ENCODE assay signal across 8 cellular contexts in the genomic region with DNA sequence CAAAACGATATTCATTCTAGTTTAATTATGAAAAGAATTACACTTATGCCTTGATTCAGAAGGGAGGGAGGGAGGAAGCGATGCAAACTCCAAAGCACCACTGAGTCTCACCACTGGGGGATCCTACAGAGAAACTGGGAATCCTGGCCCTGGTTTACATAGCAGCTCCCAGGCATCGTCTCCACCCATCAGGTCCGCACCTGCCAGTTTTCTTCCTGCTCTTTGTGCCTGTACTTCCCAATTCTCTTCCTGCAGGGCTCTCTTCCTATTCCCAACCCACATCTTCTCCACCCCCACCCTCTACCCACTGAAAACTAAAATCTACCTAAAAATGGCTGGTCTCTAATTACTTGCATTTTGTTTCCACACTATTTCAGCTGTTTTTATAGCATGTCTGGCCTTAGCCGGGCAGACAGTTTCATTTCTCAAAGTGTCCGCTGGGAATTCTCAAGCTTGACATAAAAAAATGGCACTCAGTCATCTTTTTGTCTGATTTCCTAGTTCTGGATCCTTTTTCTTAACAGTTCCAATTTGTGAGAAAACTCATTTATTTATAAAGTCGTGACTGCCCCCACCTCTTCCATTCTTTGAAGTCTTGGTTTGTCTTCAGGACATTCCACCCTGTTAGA. TPM values are rescaled to one million over a fixed set of nuclear protein-coding genes. Genes with fewer than 3 reads are reported as not detected.
DNase-seq lines count a peak whose midpoint lies in the region; ATAC-seq, FAIRE-seq and TF ChIP-seq lines count a peak whose summit lies in the region.

No MANE protein-coding gene starts in this region.

- H2BK5ac ChIP-seq in mesendoderm (ENCODE audit: low read length), result no peak overlapping the region

- BruUV-seq in GM12878 (replicated peaks; lab: Mats Ljungman, UMichigan), result no TSS peak

- H2AFZ ChIP-seq in DND-41 (ENCODE audit: low read depth, low read length), result no peak overlapping the region
- no peak overlapping the region for H2AFZ ChIP-seq in GM12878 (ENCODE audit: control insufficient read depth, low read depth, low read length)

- peak overlapping the region; percentile 79; the same call in 1 of the 2 replicates for H3K9ac ChIP-seq in DND-41 (ENCODE audit: low read depth, low read length)
- H3K9ac ChIP-seq in GM12878 (ENCODE audit: control insufficient read depth, insufficient read depth, low read length), result peak overlapping the region; percentile 93
- no peak overlapping the region for H3K9ac ChIP-seq in mesendoderm (ENCODE audit: low read length)

- H3K23ac ChIP-seq in mesendoderm (ENCODE audit: low read length), result no peak overlapping the region

- H4K20me1 ChIP-seq in DND-41 (ENCODE audit: insufficient read depth, low read length) (peaks cover 17% of the 10 kb centered on the region), GM12878 (ENCODE audit: control insufficient read depth, insufficient read depth) (peaks cover 6% of the 10 kb centered on the region; the same call in 1 of the 2 replicates)

- H3K4ac ChIP-seq in mesendoderm (ENCODE audit: low read depth, low read length), result no peak overlapping the region

- peaks cover 48% of the 10 kb centered on the region for H3K79me2 ChIP-seq in DND-41 (ENCODE audit: insufficient read depth, low read length)
- peaks cover 96% of the 10 kb centered on the region for H3K79me2 ChIP-seq in GM12878 (ENCODE audit: control insufficient read depth, insufficient read depth, low read length)
- H3K79me2 ChIP-seq in mesendoderm (ENCODE audit: control insufficient read depth, insufficient read depth, low read length), result no peaks in the 10 kb centered on the region

- FAIRE-seq in GM12878 (lab: Jason Lieb, UNC), result no peak

- DNase-seq in DND-41 (no peak), GM12878 (ENCODE audit: low read depth, low spot score) (no peak), mesendoderm (peak; percentile 77), amniotic stem cell (lab: John Stamatoyannopoulos, UW) (no peak), NCI-H2196 treated with DMSO at 0.1 percent for 48 hours (lab: John Stamatoyannopoulos, UW; ENCODE audit: unreplicated experiment) (no peak), NCI-H446 treated with DMSO at 0.1 percent for 48 hours (lab: John Stamatoyannopoulos, UW) (no peak)

- no peak for TF ChIP-seq EP300 in GM12878 (IDR thresholded peaks at IDR 0.05; ENCODE audit: borderline replicate concordance in 1 of 2, control insufficient read depth in 1 of 2, low read depth in 2 of 2, low read length in 2 of 2)

- no peak overlapping the region for H2BK15ac ChIP-seq in mesendoderm (replicated peaks; ENCODE audit: low read depth)

- H3K27me3 ChIP-seq in DND-41 (ENCODE audit: insufficient read depth, low read length, poor library complexity), result no peaks in the 10 kb centered on the region
- H3K27me3 ChIP-seq in GM12878 (replicated peaks in 1 of 2; ENCODE audit: control insufficient read depth in 2 of 2, insufficient read depth in 2 of 2, low read length in 1 of 2), result no peaks in the 10 kb centered on the region
- H3K27me3 ChIP-seq in mesendoderm (ENCODE audit: insufficient read depth, low read length, poor library complexity), result no peaks in the 10 kb centered on the region

- POLR2A ChIA-PET in GM12878 (lab: Charles Lee), result interaction anchor here (0.7 to 14.3 kb wide), 15 partner anchors 10 to 157 kb away, joined by 3 to 222 read pairs (median 5); partner anchors contain the start of gene CCDC69

- intact Hi-C loops in GM12878 (cut with micrococcal nuclease; ENCODE audit: unreplicated experiment), result loop anchor here (5.0 kb wide), 1 partner anchor 130 kb away; no protein-coding TSS in a partner anchor

- H3K36me3 ChIP-seq in DND-41 (ENCODE audit: insufficient read depth, low read length), result peaks cover 19% of the 10 kb centered on the region
- peaks cover 13% of the 10 kb centered on the region for H3K36me3 ChIP-seq in KOPT-K1 (ENCODE audit: insufficient read depth, low read length)
- H3K36me3 ChIP-seq in GM12878 (ENCODE audit: control insufficient read depth in 2 of 2, insufficient read depth in 2 of 2, low read length in 1 of 2), result peaks cover 2 to 12% of the 10 kb centered on the region in 2 experiments; a peak in 3 of 4 replicates
- H3K36me3 ChIP-seq in mesendoderm (ENCODE audit: control insufficient read depth, insufficient read depth, low read length), result no peaks in the 10 kb centered on the region

- CTCF ChIA-PET in GM12878 (lab: Yijun Ruan, JAX), result interaction anchor here (0.6 to 8.0 kb wide), 17 partner anchors 11 to 746 kb away, joined by 3 to 90 read pairs (median 8); partner anchors contain the start of gene GM2A

- H3K27ac ChIP-seq in DND-41 (ENCODE audit: low read length) (no peak overlapping the region; the same call in 1 of the 2 replicates), KOPT-K1 (ENCODE audit: low read depth, low read length, poor library complexity, severe bottlenecking) (peak overlapping the region; percentile 92), GM12878 (ENCODE audit: control insufficient read depth, insufficient read depth) (peak overlapping the region; percentile 90), mesendoderm (ENCODE audit: low read depth, low read length) (no peak overlapping the region)

- ATAC-seq in DND-41 (ENCODE audit: insufficient read depth, low read depth), result no peak
- ATAC-seq in GM12878, result no peak
- no peak for ATAC-seq in HG02973 (IDR thresholded peaks at IDR 0.05; ENCODE audit: unreplicated experiment)

- H3K4me3 ChIP-seq in DND-41 (ENCODE audit: low read depth in 1 of 2, low read length in 2 of 2), result peak overlapping the region in 1 of 2 experiments; percentile 74; a peak in 2 of 4 replicates
- peak overlapping the region; percentile 89 for H3K4me3 ChIP-seq in GM12878
- H3K4me3 ChIP-seq in mesendoderm (ENCODE audit: low read length), result no peak overlapping the region

- RAD21 ChIA-PET in GM12878 (lab: Charles Lee; ENCODE audit: unreplicated experiment), result interaction anchor here (0.6 to 8.5 kb wide), 20 partner anchors 8 to 131 kb away, joined by 3 to 94 read pairs (median 5); no protein-coding TSS in a partner anchor

- no peak overlapping the region for H2BK120ac ChIP-seq in mesendoderm (ENCODE audit: low read depth, low read length)

- 12% methylated on average over 7 of the region's 7 CpGs for WGBS in GM12878 (ENCODE audit: insufficient coverage, insufficient replicate concordance, low lambda C conversion rate, missing lambda C conversion rate)
- no CpG with 5 or more reads among the region's 7 CpGs for WGBS in mesendoderm (ENCODE audit: extremely low coverage, insufficient coverage, low lambda C conversion rate)

- H3K56ac ChIP-seq in mesendoderm (ENCODE audit: low read length), result no peak overlapping the region

- SMC1A ChIA-PET in GM12878 (lab: Charles Lee; ENCODE audit: uncharacterized antibody, unreplicated experiment), result interaction anchor here (0.9 to 7.7 kb wide), 12 partner anchors 11 to 130 kb away, joined by 3 to 125 read pairs (median 16); no protein-coding TSS in a partner anchor

- H3K4me2 ChIP-seq in DND-41 (ENCODE audit: insufficient read depth, low read length), result peak overlapping the region; percentile 73
- peak overlapping the region; percentile 100 for H3K4me2 ChIP-seq in GM12878 (ENCODE audit: control insufficient read depth, insufficient read depth)
- no peak overlapping the region for H3K4me2 ChIP-seq in mesendoderm (ENCODE audit: low read length)

- no peak for TF ChIP-seq RAD21 in GM12878 (IDR thresholded peaks at IDR 0.05; ENCODE audit: insufficient read depth, low read depth, low read length)

- H3K18ac ChIP-seq in mesendoderm (ENCODE audit: low read length), result no peak overlapping the region

- no peak overlapping the region for H2AK5ac ChIP-seq in mesendoderm (ENCODE audit: low read length)

- TF ChIP-seq CTCF in DND-41 (IDR thresholded peaks at IDR 0.05; ENCODE audit: borderline replicate concordance, extremely low read depth, low read length, poor library complexity, severe bottlenecking) (peak; percentile 43), GM12878 (IDR thresholded peaks at IDR 0.05 in 2 of 3, conservative IDR thresholded peaks at IDR 0.05 in 1 of 3; ENCODE audit: control insufficient read depth in 2 of 3, extremely low read depth in 1 of 3, insufficient read depth in 1 of 3, low read depth in 3 of 3, low read length in 3 of 3) (peak; percentile 7 to 42 (median 30); a peak in 2 of 6 replicates)

- no peak overlapping the region for H4K5ac ChIP-seq in mesendoderm (ENCODE audit: low read length)

- peaks cover 6% of the 10 kb centered on the region for H3K79me1 ChIP-seq in mesendoderm (ENCODE audit: low read length)

- TF ChIP-seq POLR2A in GM12878 (IDR thresholded peaks at IDR 0.05; ENCODE audit: low read depth, low read length), result no peak

- H4K8ac ChIP-seq in mesendoderm (ENCODE audit: low read depth, low read length), result no peak overlapping the region

- H3K4me1 ChIP-seq in DND-41 (ENCODE audit: insufficient read depth, low read length) (peaks cover 44% of the 10 kb centered on the region), GM12878 (ENCODE audit: control insufficient read depth, insufficient read depth, low read length) (peaks cover 32% of the 10 kb centered on the region), mesendoderm (ENCODE audit: control insufficient read depth, low read depth, low read length) (peaks cover 3% of the 10 kb centered on the region)

- no peaks in the 10 kb centered on the region for H3K9me3 ChIP-seq in DND-41 (ENCODE audit: insufficient read depth, low read length, severe bottlenecking)
- H3K9me3 ChIP-seq in KOPT-K1 (ENCODE audit: insufficient read depth, low read length, poor library complexity, severe bottlenecking), result no peaks in the 10 kb centered on the region
- H3K9me3 ChIP-seq in GM12878 (replicated peaks; ENCODE audit: control insufficient read depth, insufficient read depth, low read length), result no peaks in the 10 kb centered on the region

- in situ Hi-C loops in GM12878 (cut with MboI), result no loop called here

TF ChIP-seq in GM12878, 131 proteins besides CTCF, POLR2A, EP300 and RAD21 (continues in another document):
- no peak for TF ChIP-seq STAT1 (conservative IDR thresholded peaks at IDR 0.05)

RNA-seq across cellular contexts. Expression of gene TNIP1, which starts 1.6 kb away (rescaled TPM):
- total RNA-seq in GM12878 (2013; cell fraction: nucleolus; rRNA removed), result 372 and 425 TPM in 2 replicates
- total RNA-seq in GM12878 (2014; rRNA removed) (203 and 223 TPM in 2 replicates), GM12878 (2014; rRNA removed; fragmentation: Illumina TruSeq; extraction: Trizol) (147 and 148 TPM in 2 replicates), GM12878 (2021) (279 and 289 TPM in 2 replicates)
- 132 TPM for polyA plus RNA-seq in GM12878 (2011; ENCODE audit: low read depth)
- polyA plus RNA-seq in GM12878 (2011; rRNA removed) (156 and 178 TPM in 2 replicates), GM12878 (2014; fragmentation: Illumina TruSeq; extraction: Trizol) (107 and 151 TPM in 2 replicates), GM12878 (2014; fragmentation: Nextera tagmentation; extraction: Ambion mirVana) (10 to 100 TPM in 1 of 2 experiments, 1 to 10 TPM in 1; 4.4 to 13.7 TPM), GM12878 (2014; rRNA removed) (199 and 200 TPM in 2 replicates), GM12878 (2016; fragmentation: Nextera tagmentation; extraction: Ambion mirVana) (100 to 1,000 TPM; 112 to 117 TPM)
- 190 and 206 TPM in 2 replicates for polyA plus RNA-seq in GM12878 (2011; cell fraction: cytosol; rRNA removed)
- 272 and 287 TPM in 2 replicates for polyA plus RNA-seq in GM12878 (2011; cell fraction: nucleus; rRNA removed)
- polyA plus RNA-seq in GM12878 (2012), result 262 and 278 TPM in 2 replicates
- 245 and 345 TPM in 2 replicates for polyA minus RNA-seq in GM12878 (2011; rRNA and poly(A)+ RNA removed)
- 117 and 134 TPM in 2 replicates for polyA minus RNA-seq in GM12878 (2011; cell fraction: cytosol; rRNA and poly(A)+ RNA removed)
- polyA minus RNA-seq in GM12878 (2011; cell fraction: nucleus; rRNA and poly(A)+ RNA removed), result 165 and 259 TPM in 2 replicates
- 13.7 TPM for polyA plus RNA-seq in mesendoderm (2013, experiment 1 of 2)
- polyA plus RNA-seq in mesendoderm (2013, experiment 2 of 2), result 14.2 TPM

Comparison
In these comparisons a context has a peak if more than half of its experiments do, and no peak if none do; other contexts are left out.
1. H3K27ac ChIP-seq: peak in KOPT-K1 (single experiment) and GM12878 (single experiment); none in DND-41 (single experiment) and mesendoderm (single experiment).